ENCODE assay signal across 21 cellular contexts in genomic region chr6:3806169-3806922, GRCh38. TPM values are rescaled to one million over a fixed set of nuclear protein-coding genes. Genes with fewer than 3 reads are reported as not detected.
DNase-seq lines count a peak whose midpoint lies in the region; ATAC-seq and TF ChIP-seq lines count a peak whose summit lies in the region.
"Had no signal": no experiment of that assay in that cellular context is flagged by ENCODE, and none has a peak within 500 bp of the region (broad histone marks: within the 10 kb centered on the region; RNA-seq: fewer than 3 reads in every experiment).

No MANE protein-coding gene starts in this region.

- no peak overlapping the region for H3K27ac Mint-ChIP-seq in WTC11
- H3K27ac Mint-ChIP-seq in progenitor cell of endocrine pancreas: peak overlapping the region; percentile 69
- H3K27ac Mint-ChIP-seq: activated CD8-positive, alpha-beta T cell treated with anti-CD3 and anti-CD28 coated beads, Interleukin-2, amount 10 ng/mL, durations not matched to agents 7 days and 5 days; activated T-cell treated with anti-CD3 and anti-CD28 coated beads, Interleukin-2, amount 50 U/mL, for 24 hours had no signal

- DNase-seq in AG04450 (ENCODE audit: low read depth, low spot score) (no peak), WTC11 (ENCODE audit: low spot score) (no peak), progenitor cell of endocrine pancreas (ENCODE audit: low spot score, unreplicated experiment) (no peak), kidney glomerular epithelial cell (lab: John Stamatoyannopoulos, UW) (no peak), Karpas-422 (no peak)
- DNase-seq: activated CD8-positive, alpha-beta T cell treated with anti-CD3 and anti-CD28 coated beads, Interleukin-2, amount 10 ng/mL, durations not matched to agents 7 days and 5 days; activated naive CD4-positive, alpha-beta T cell treated with anti-CD3 and anti-CD28 coated beads, Interleukin-2, amount 50 U/mL, for 16 hours; activated T-cell treated with anti-CD3 and anti-CD28 coated beads, Interleukin-2, amount 50 U/mL, for 24 hours; DMS 273 treated with DMSO at 0.1 percent for 48 hours; GDM1; NCI-H146; NCI-H2171 treated with DMSO at 0.1 percent for 48 hours; PC-9; stimulated activated CD4-positive, alpha-beta T cell treated with anti-CD3 and anti-CD28 coated beads, Interleukin-1b, Interleukin-23, amount 100 ng/mL, for 48 hours; stimulated activated naive CD4-positive, alpha-beta T cell; T1000 had no signal

- H3K27me3 ChIP-seq in AG04450 (ENCODE audit: control insufficient read depth, insufficient read depth, low read length) (no peaks in the 10 kb centered on the region), liver (ENCODE audit: control insufficient read depth in 4 of 4, insufficient read depth in 4 of 4, low read length in 3 of 4) (no peaks in the 10 kb centered on the region), Karpas-422 (ENCODE audit: low read length) (no peaks in the 10 kb centered on the region)

- TF ChIP-seq RAD21 in liver (IDR thresholded peaks at IDR 0.05): no peak

- H3K4me3 ChIP-seq in AG04450 (ENCODE audit: low read depth, low read length): no peak overlapping the region
- no peak overlapping the region for H3K4me3 ChIP-seq in liver (ENCODE audit: low read depth in 1 of 3, low read length in 3 of 3)
- no peak overlapping the region for H3K4me3 ChIP-seq in Karpas-422 (ENCODE audit: low read length)
- H3K4me3 ChIP-seq: PC-9 had no signal

- H3K4me1 Mint-ChIP-seq in WTC11 (peaks cover 2% of the 10 kb centered on the region), progenitor cell of endocrine pancreas (ENCODE audit: low read depth) (peaks cover 7% of the 10 kb centered on the region)
- H3K4me1 Mint-ChIP-seq: CD14-positive monocyte had no signal

- POLR2A ChIA-PET in AG04450 (lab: Yijun Ruan, JAX): interaction anchor here (2.7 kb wide), 1 partner anchor 20 kb away, joined by 6 read pairs; no protein-coding TSS in a partner anchor
- POLR2A ChIA-PET in WTC11 (lab: Charles Lee): no interaction called here

- H2AFZ ChIP-seq in Karpas-422 (ENCODE audit: low read length): no peak overlapping the region
- H2AFZ ChIP-seq: PC-9 had no signal

- H3K27me3 Mint-ChIP-seq in WTC11 (ENCODE audit: low read depth) (no peaks in the 10 kb centered on the region), progenitor cell of endocrine pancreas (no peaks in the 10 kb centered on the region)

- ATAC-seq in WTC11 (no peak), GM21576 (IDR thresholded peaks at IDR 0.05; ENCODE audit: unreplicated experiment) (no peak), GM18498 (IDR thresholded peaks at IDR 0.05; ENCODE audit: unreplicated experiment) (no peak)
- ATAC-seq: activated CD4-positive, CD25-positive, alpha-beta regulatory T cell treated with anti-CD3 and anti-CD28 coated beads, Interleukin-2, amount 50 U/mL, for 24 hours; activated CD8-positive, alpha-beta T cell treated with anti-CD3 and anti-CD28 coated beads, Interleukin-2, amount 10 ng/mL, durations not matched to agents 7 days and 5 days had no signal

- no peak overlapping the region for H3K4me2 ChIP-seq in Karpas-422 (ENCODE audit: low read depth, low read length, poor library complexity, severe bottlenecking)
- H3K4me2 ChIP-seq: PC-9 had no signal

- H3K36me3 ChIP-seq in liver (ENCODE audit: control insufficient read depth in 4 of 4, insufficient read depth in 3 of 4, low read depth in 1 of 4, low read length in 3 of 4) (no peaks in the 10 kb centered on the region), Karpas-422 (ENCODE audit: insufficient read depth, low read length) (no peaks in the 10 kb centered on the region)

- H3K4me1 ChIP-seq in liver (ENCODE audit: control insufficient read depth in 4 of 4, insufficient read depth in 4 of 4, low read length in 3 of 4): peaks cover 0 to 5% (median 3%) of the 10 kb centered on the region in 4 donors
- no peaks in the 10 kb centered on the region for H3K4me1 ChIP-seq in Karpas-422 (ENCODE audit: low read length)

- no peaks in the 10 kb centered on the region for H3K36me3 Mint-ChIP-seq in WTC11
- no peaks in the 10 kb centered on the region for H3K36me3 Mint-ChIP-seq in progenitor cell of endocrine pancreas (ENCODE audit: insufficient read depth)
- H3K36me3 Mint-ChIP-seq: CD14-positive monocyte had no signal

- TF ChIP-seq CTCF in AG04450 (IDR thresholded peaks at IDR 0.05; ENCODE audit: low read depth, low read length) (no peak), WTC11 (IDR thresholded peaks at IDR 0.05) (no peak), liver (IDR thresholded peaks at IDR 0.05; ENCODE audit: low read depth, low read length, missing input control) (no peak), progenitor cell of endocrine pancreas (IDR thresholded peaks at IDR 0.05; ENCODE audit: unreplicated experiment) (no peak)

- H3K4me3 Mint-ChIP-seq in WTC11 (no peak overlapping the region), progenitor cell of endocrine pancreas (ENCODE audit: low read depth) (no peak overlapping the region)
- H3K4me3 Mint-ChIP-seq: activated CD8-positive, alpha-beta T cell treated with anti-CD3 and anti-CD28 coated beads, Interleukin-2, amount 10 ng/mL, durations not matched to agents 7 days and 5 days; activated T-cell treated with anti-CD3 and anti-CD28 coated beads, Interleukin-2, amount 50 U/mL, for 24 hours; CD14-positive monocyte had no signal

- no peaks in the 10 kb centered on the region for H3K79me2 ChIP-seq in Karpas-422 (ENCODE audit: low read length)

- CTCF ChIA-PET in AG04450 (lab: Charles Lee): no interaction called here
- CTCF ChIA-PET in WTC11 (lab: Charles Lee): interaction anchor here (1.3 kb wide), 1 partner anchor 42 kb away, joined by 3 read pairs; no protein-coding TSS in a partner anchor

- no peaks in the 10 kb centered on the region for H4K20me1 ChIP-seq in Karpas-422 (ENCODE audit: insufficient read depth, low read depth, low read length)

- 63% methylated on average over 15 of the region's 15 CpGs for WGBS in liver

- H3K9me3 Mint-ChIP-seq in WTC11: no peaks in the 10 kb centered on the region
- H3K9me3 Mint-ChIP-seq in progenitor cell of endocrine pancreas (ENCODE audit: low read depth): no peaks in the 10 kb centered on the region
- H3K9me3 Mint-ChIP-seq: activated T-cell treated with anti-CD3 and anti-CD28 coated beads, Interleukin-2, amount 50 U/mL, for 24 hours had no signal

- H3K9me3 ChIP-seq in AG04450 (ENCODE audit: control insufficient read depth, insufficient read depth, low read length) (no peaks in the 10 kb centered on the region; the same call in 1 of the 2 replicates), liver (ENCODE audit: control insufficient read depth in 4 of 4, low read length in 3 of 4) (no peaks in the 10 kb centered on the region), Karpas-422 (ENCODE audit: low read length) (no peaks in the 10 kb centered on the region)

- H3K27ac ChIP-seq in AG04450 (ENCODE audit: low read depth, low read length) (peak overlapping the region; percentile 21), liver (ENCODE audit: low read depth in 1 of 2, low read length in 2 of 2) (no peak overlapping the region), Karpas-422 (ENCODE audit: low read length) (no peak overlapping the region)
- H3K27ac ChIP-seq: PC-9 had no signal

- H3K9me2 ChIP-seq in Karpas-422 (replicated peaks; ENCODE audit: insufficient read depth, low read length): no peaks in the 10 kb centered on the region

- no peak overlapping the region for H3K9ac ChIP-seq in liver (ENCODE audit: low read depth in 1 of 2, low read length in 2 of 2)
- H3K9ac ChIP-seq in Karpas-422 (ENCODE audit: low read length): no peak overlapping the region

TF ChIP-seq in WTC11, 78 proteins besides CTCF, POLR2A, EP300 and RAD21:
- TF ChIP-seq GABPB1 (CRISPR knock-in tag; IDR thresholded peaks at IDR 0.05): peak; percentile 62
- no peak for TF ChIP-seq CDX4 (CRISPR knock-in tag; IDR thresholded peaks at IDR 0.05; ENCODE audit: borderline replicate concordance)
TF ChIP-seq in WTC11: peak in this region for 1.

TF ChIP-seq in liver, 16 proteins besides CTCF, POLR2A, EP300 and RAD21 (continues in another document):
- TF ChIP-seq EGR1 (IDR thresholded peaks at IDR 0.05; ENCODE audit: low read depth in 2 of 2) (no peak), RXRA (IDR thresholded peaks at IDR 0.05) (peak in 1 of 2 donors; percentile 30), GABPA (IDR thresholded peaks at IDR 0.05 in 1 of 2, conservative IDR thresholded peaks at IDR 0.05 in 1 of 2) (no peak), SP1 (IDR thresholded peaks at IDR 0.05) (peak; percentile 54), HNF4A (conservative IDR thresholded peaks at IDR 0.05) (peak; percentile 62 to 74), TAF1 (conservative IDR thresholded peaks at IDR 0.05) (no peak), YY1 (IDR thresholded peaks at IDR 0.05) (no peak)

RNA-seq across cellular contexts. Expression of gene FAM50B, which starts 42.8 kb away (rescaled TPM):
- 4.5 and 5.5 TPM in 2 replicates for polyA plus RNA-seq in AG04450 (2011; rRNA removed)
- polyA minus RNA-seq in AG04450 (2011; rRNA and poly(A)+ RNA removed): 2.0 TPM in 2 replicates
- 2.1 to 3.6 TPM (median 3.3 TPM) in 3 replicates for total RNA-seq in WTC11 (2021)
- total RNA-seq in liver: 10 to 100 TPM in 1 of 2 donors, 1 to 10 TPM in 1; 8.8 to 10.2 TPM
- polyA plus RNA-seq in liver: 10 to 100 TPM; 11.9 to 12.3 TPM
- 2.8 and 3.2 TPM in 2 replicates for total RNA-seq in progenitor cell of endocrine pancreas
- 0.48 TPM in 1 of 2 replicates, not detected in the other for total RNA-seq in Karpas-422 (2014; rRNA removed; shearing (Covaris generic); ENCODE audit: low replicate concordance)

RNA-seq across cellular contexts. Expression of gene PXDC1, which starts 54.8 kb away (rescaled TPM):
- polyA plus RNA-seq in AG04450 (2011; rRNA removed): 13.5 and 26.5 TPM in 2 replicates
- 16.0 and 22.0 TPM in 2 replicates for polyA minus RNA-seq in AG04450 (2011; rRNA and poly(A)+ RNA removed)
- total RNA-seq in WTC11 (2021): 3.3 to 4.4 TPM (median 3.9 TPM) in 3 replicates
- 10 to 100 TPM; 24.1 to 86.4 TPM for total RNA-seq in liver
- polyA plus RNA-seq in liver: 100 to 1,000 TPM in 1 of 2 donors, 10 to 100 TPM in 1; 68.8 to 106 TPM
- total RNA-seq in progenitor cell of endocrine pancreas: 4.8 and 5.3 TPM in 2 replicates
- total RNA-seq in Karpas-422 (2014; rRNA removed; shearing (Covaris generic); ENCODE audit: low replicate concordance): not detected in 2 replicates
- total RNA-seq: activated CD8-positive, alpha-beta T cell treated with anti-CD3 and anti-CD28 coated beads, Interleukin-2, amount 10 ng/mL, durations not matched to agents 7 days and 5 days had no signal
